Comparison of ENCODE assay signal across 23 cellular contexts in genomic region chr3:194622621-194623360, GRCh38.
"Had no signal": no experiment of that assay in that cellular context is flagged by ENCODE, and none has a peak within 500 bp of the region (broad histone marks: within the 10 kb centered on the region; RNA-seq: fewer than 3 reads in every experiment).

No MANE protein-coding gene starts in this region.

- H3K9me3 ChIP-seq: heart right ventricle, lower lobe of right lung, thyroid gland, upper lobe of right lung had no signal

- H3K27ac Mint-ChIP-seq: activated CD4-positive, alpha-beta memory T cell treated with anti-CD3 and anti-CD28 coated beads for 36 hours; activated naive CD4-positive, alpha-beta T cell treated with anti-CD3 and anti-CD28 coated beads for 36 hours; activated naive CD8-positive, alpha-beta T cell treated with anti-CD3 and anti-CD28 coated beads, Interleukin-2, amount 10 ng/mL, durations not matched to agents 7 days and 5 days; activated T-cell treated with anti-CD3 and anti-CD28 coated beads, Interleukin-2, amount 50 U/mL, for 72 hours; stimulated activated naive CD8-positive, alpha-beta T cell treated with anti-CD3 and anti-CD28 coated beads, Interleukin-15, Interleukin-2, amounts not matched to agents 100 ng/mL and 50 ng/mL, for 24 hours; T-helper 17 cell had no signal

- DNase-seq: activated CD4-positive, alpha-beta memory T cell treated with anti-CD3 and anti-CD28 coated beads for 36 hours; activated CD4-positive, alpha-beta T cell treated with anti-CD3 and anti-CD28 coated beads for 4 hours; activated CD4-positive, CD25-positive, alpha-beta regulatory T cell; activated effector memory CD4-positive, alpha-beta T cell treated with Interleukin-2 at 50 U/mL for 16 hours; activated naive CD4-positive, alpha-beta T cell treated with anti-CD3 and anti-CD28 coated beads for 36 hours; activated naive CD8-positive, alpha-beta T cell treated with anti-CD3 and anti-CD28 coated beads, Interleukin-2, amount 10 ng/mL, durations not matched to agents 7 days and 5 days; activated T-cell treated with anti-CD3 and anti-CD28 coated beads, Interleukin-2, amount 50 U/mL, for 72 hours; amniotic stem cell; cerebellar nuclear complex; cortex of kidney; foreskin fibroblast; heart right ventricle; islet precursor cell; left colon; lower lobe of right lung; naive thymus-derived CD4-positive, alpha-beta T cell; stimulated activated CD4-positive, alpha-beta T cell treated with anti-CD3 and anti-CD28 coated beads, Interleukin-4, amount 100 ng/mL, for 1 hour; substantia nigra; SW 1271; T-helper 17 cell; thyroid gland; upper lobe of right lung had no signal

- H3K27me3 ChIP-seq: heart right ventricle, thyroid gland, upper lobe of right lung had no signal

- H3K9me3 Mint-ChIP-seq: activated CD4-positive, alpha-beta memory T cell treated with anti-CD3 and anti-CD28 coated beads for 36 hours; activated naive CD4-positive, alpha-beta T cell treated with anti-CD3 and anti-CD28 coated beads for 36 hours; activated naive CD8-positive, alpha-beta T cell treated with anti-CD3 and anti-CD28 coated beads, Interleukin-2, amount 10 ng/mL, durations not matched to agents 7 days and 5 days; activated T-cell treated with anti-CD3 and anti-CD28 coated beads, Interleukin-2, amount 50 U/mL, for 72 hours; naive thymus-derived CD4-positive, alpha-beta T cell; stimulated activated naive CD8-positive, alpha-beta T cell treated with anti-CD3 and anti-CD28 coated beads, Interleukin-15, Interleukin-2, amounts not matched to agents 100 ng/mL and 50 ng/mL, for 24 hours had no signal

- H3K4me1 Mint-ChIP-seq: activated naive CD8-positive, alpha-beta T cell treated with anti-CD3 and anti-CD28 coated beads, Interleukin-2, amount 10 ng/mL, durations not matched to agents 7 days and 5 days; naive thymus-derived CD4-positive, alpha-beta T cell; T-helper 17 cell had no signal

- H3K27me3 Mint-ChIP-seq: activated CD4-positive, alpha-beta memory T cell treated with anti-CD3 and anti-CD28 coated beads for 36 hours; activated naive CD8-positive, alpha-beta T cell treated with anti-CD3 and anti-CD28 coated beads, Interleukin-2, amount 10 ng/mL, durations not matched to agents 7 days and 5 days; naive thymus-derived CD4-positive, alpha-beta T cell; stimulated activated naive CD8-positive, alpha-beta T cell treated with anti-CD3 and anti-CD28 coated beads, Interleukin-15, Interleukin-2, amounts not matched to agents 100 ng/mL and 50 ng/mL, for 24 hours; T-helper 17 cell had no signal

- H3K4me1 ChIP-seq: lower lobe of right lung had no signal

- H3K27ac ChIP-seq: heart right ventricle, lower lobe of right lung, thyroid gland, upper lobe of right lung had no signal

- H3K36me3 Mint-ChIP-seq: activated CD4-positive, alpha-beta memory T cell treated with anti-CD3 and anti-CD28 coated beads for 36 hours; naive thymus-derived CD4-positive, alpha-beta T cell had no signal

- H3K4me3 ChIP-seq: heart right ventricle, lower lobe of right lung, thyroid gland, upper lobe of right lung had no signal

- H3K4me3 Mint-ChIP-seq: activated CD4-positive, alpha-beta memory T cell treated with anti-CD3 and anti-CD28 coated beads for 36 hours; activated naive CD4-positive, alpha-beta T cell treated with anti-CD3 and anti-CD28 coated beads for 36 hours; activated naive CD8-positive, alpha-beta T cell treated with anti-CD3 and anti-CD28 coated beads, Interleukin-2, amount 10 ng/mL, durations not matched to agents 7 days and 5 days; activated T-cell treated with anti-CD3 and anti-CD28 coated beads, Interleukin-2, amount 50 U/mL, for 72 hours; naive thymus-derived CD4-positive, alpha-beta T cell; stimulated activated naive CD8-positive, alpha-beta T cell treated with anti-CD3 and anti-CD28 coated beads, Interleukin-15, Interleukin-2, amounts not matched to agents 100 ng/mL and 50 ng/mL, for 24 hours; T-helper 17 cell had no signal

- ATAC-seq: activated T-cell treated with anti-CD3 and anti-CD28 coated beads, Interleukin-2, amount 50 U/mL, for 72 hours; heart right ventricle; left colon; lower lobe of right lung; naive thymus-derived CD4-positive, alpha-beta T cell; T-helper 17 cell; upper lobe of right lung had no signal
